11 cellular contexts compared by ENCODE assay signal in the genomic region with DNA sequence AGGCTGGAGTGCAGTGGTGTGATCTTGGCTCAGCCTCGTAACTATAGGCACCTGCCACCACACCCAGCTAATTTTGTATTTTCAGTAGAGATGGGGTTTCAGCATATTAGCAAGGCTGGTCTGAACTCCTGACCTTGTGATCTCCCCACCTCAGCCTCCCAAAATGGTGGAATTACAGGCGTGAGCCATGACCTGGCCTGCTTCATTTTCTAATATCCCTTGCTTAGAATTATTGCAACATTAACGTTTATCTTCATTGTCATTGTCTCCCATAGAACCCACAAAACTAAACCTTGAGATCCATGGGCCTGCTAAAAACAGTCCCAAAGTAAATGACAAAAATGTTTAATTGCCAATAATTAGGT. TPM values are rescaled to one million over a fixed set of nuclear protein-coding genes. Genes with fewer than 3 reads are reported as not detected.
DNase-seq lines count a peak whose midpoint lies in the region; ATAC-seq and TF ChIP-seq lines count a peak whose summit lies in the region.
"Had no signal": no experiment of that assay in that cellular context is flagged by ENCODE, and none has a peak within 500 bp of the region (broad histone marks: within the 10 kb centered on the region; RNA-seq: fewer than 3 reads in every experiment).

No MANE protein-coding gene starts in this region.

- no peak overlapping the region for H2AFZ ChIP-seq in mammary epithelial cell (ENCODE audit: low read depth, low read length)

- intact Hi-C loops in mammary epithelial cell (cut with micrococcal nuclease), result loop anchor here (1.0 kb wide), 1 partner anchor 96 kb away; no protein-coding TSS in a partner anchor

- no peaks in the 10 kb centered on the region for H3K27me3 ChIP-seq in mammary epithelial cell (ENCODE audit: insufficient read depth, low read length)
- H3K27me3 ChIP-seq: right lobe of liver, uterus had no signal

- H3K4me2 ChIP-seq in mammary epithelial cell (ENCODE audit: insufficient read depth, low read depth, low read length), result no peak overlapping the region

- peaks cover 35% of the 10 kb centered on the region for H3K36me3 ChIP-seq in mammary epithelial cell (ENCODE audit: insufficient read depth, low read length)
- H3K36me3 ChIP-seq: uterus had no signal

- no peaks in the 10 kb centered on the region for H3K9me3 ChIP-seq in mammary epithelial cell (replicated peaks; ENCODE audit: insufficient read depth, low read length)
- H3K9me3 ChIP-seq: right lobe of liver, uterus had no signal

- H3K36me3 Mint-ChIP-seq in T-cell, result peaks cover 47% of the 10 kb centered on the region

- peaks cover 32% of the 10 kb centered on the region for H3K79me2 ChIP-seq in mammary epithelial cell (ENCODE audit: insufficient read depth, low read length)

- CTCF ChIA-PET in mammary epithelial cell (lab: Charles Lee; ENCODE audit: low non-redundant PET), result no interaction called here
- CTCF ChIA-PET in T-cell (lab: Charles Lee), result interaction anchor here (0.6 to 5.7 kb wide), 9 partner anchors 9 to 216 kb away, joined by 4 to 81 read pairs (median 7); a partner anchor contains a TSS

- DNase-seq in activated CD4-positive, alpha-beta T cell treated with anti-CD3 and anti-CD28 coated beads for 48 hours, result peak; percentile 51
- DNase-seq in activated CD4-positive, alpha-beta T cell treated with anti-CD3 and anti-CD28 coated beads, Interleukin-2, amount 50 U/mL, for 4 hours, result no peak
- DNase-seq in NAMALWA (ENCODE audit: low spot score), result peak; percentile 71
- DNase-seq in mammary epithelial cell, result no peak
- DNase-seq in stimulated activated CD8-positive, alpha-beta memory T cell treated with anti-CD3 and anti-CD28 coated beads, Interleukin-4, amount 100 ng/mL, for 48 hours, result peak; percentile 63
- no peak for DNase-seq in NCI-H345 (lab: John Stamatoyannopoulos, UW)
- no peak for DNase-seq in pons (ENCODE audit: low spot score)
- DNase-seq in T-cell, result no peak
- DNase-seq: NCI-H1048, right lobe of liver, uterus had no signal

- WGBS in mammary epithelial cell (ENCODE audit: low coverage, missing lambda C conversion rate), result 29% methylated on average over 2 of the region's 3 CpGs

- ATAC-seq in T-cell (replicated peaks in 1 of 4), result no peak

- H3K27me3 Mint-ChIP-seq in T-cell, result no peaks in the 10 kb centered on the region

- POLR2A ChIA-PET in T-cell (lab: Charles Lee), result interaction anchor here (0.7 to 3.5 kb wide), 5 partner anchors 13 to 138 kb away, joined by 3 to 14 read pairs (median 6); a partner anchor contains a TSS

- no peak overlapping the region for H3K4me3 Mint-ChIP-seq in T-cell

- H3K27ac Mint-ChIP-seq in T-cell, result peak overlapping the region in 1 of 2 donors; percentile 74

- H3K27ac ChIP-seq in mammary epithelial cell (ENCODE audit: insufficient read depth, low read depth, low read length), result peak overlapping the region; percentile 26

- no peaks in the 10 kb centered on the region for H3K9me3 Mint-ChIP-seq in T-cell

- dilution Hi-C loops in mammary epithelial cell (cut with HindIII; ENCODE audit: low sequenced_read_pairs), result loop anchor here (5.0 to 10.0 kb wide), 3 partner anchors 37 to 140 kb away; a partner anchor contains a TSS

- TF ChIP-seq CTCF in mammary epithelial cell (conservative IDR thresholded peaks at IDR 0.05 in 1 of 2, IDR thresholded peaks at IDR 0.05 in 1 of 2; ENCODE audit: extremely low read depth in 1 of 2, insufficient read depth in 1 of 2, low read depth in 1 of 2, low read length in 2 of 2), result no peak

- H3K9ac ChIP-seq in mammary epithelial cell (ENCODE audit: insufficient read depth, low read length), result no peak overlapping the region

- no TSS peak for BruUV-seq in mammary epithelial cell (replicated peaks; lab: Mats Ljungman, UMichigan)

- no peaks in the 10 kb centered on the region for H3K4me1 ChIP-seq in mammary epithelial cell (ENCODE audit: insufficient read depth, low read length)

- peaks cover 50 to 55% (median 51%) of the 10 kb centered on the region in 3 donors for H3K4me1 Mint-ChIP-seq in T-cell

- no peak overlapping the region for H3K4me3 ChIP-seq in mammary epithelial cell (replicated peaks in 1 of 3; ENCODE audit: insufficient read depth in 1 of 3, low read depth in 2 of 3, low read length in 3 of 3)
- H3K4me3 ChIP-seq: right lobe of liver, uterus had no signal

- peaks cover 19% of the 10 kb centered on the region for H4K20me1 ChIP-seq in mammary epithelial cell (ENCODE audit: insufficient read depth, low read length)

- in situ Hi-C loops in mammary epithelial cell (cut with MboI; ENCODE audit: low sequenced_read_pairs in 2 of 2), result loop anchor here in 1 of 2 donors (25.0 kb wide), 1 partner anchor 98 kb away; no protein-coding TSS in a partner anchor

RNA-seq across cellular contexts. Expression of a gene that starts 6.1 kb away (rescaled TPM):
- total RNA-seq in mammary epithelial cell, result over 10,000 TPM in 1 of 2 donors, 1,000 to 10,000 TPM in 1; 7,332 to 17,769 TPM
- 9,911 TPM for polyA plus RNA-seq in mammary epithelial cell
- 7,532 TPM for polyA minus RNA-seq in mammary epithelial cell
- total RNA-seq in T-cell, result over 10,000 TPM; 14,142 to 15,123 (median 14,655) TPM

RNA-seq across cellular contexts. Expression of a gene that starts 53.2 kb away (rescaled TPM):
- total RNA-seq in mammary epithelial cell, result 10 to 100 TPM; 30.9 to 41.8 TPM
- 24.7 TPM for polyA plus RNA-seq in mammary epithelial cell
- 29.0 TPM for polyA minus RNA-seq in mammary epithelial cell
- total RNA-seq in T-cell, result 10 to 100 TPM; 55.0 to 80.4 (median 59.3) TPM

Comparison
In these comparisons a context has a peak if more than half of its experiments do, and no peak if none do; other contexts are left out.
1. DNase-seq: peak in activated CD4-positive, alpha-beta T cell treated with anti-CD3 and anti-CD28 coated beads for 48 hours (single experiment), NAMALWA (single experiment) and stimulated activated CD8-positive, alpha-beta memory T cell treated with anti-CD3 and anti-CD28 coated beads, Interleukin-4, amount 100 ng/mL, for 48 hours (single experiment); none in activated CD4-positive, alpha-beta T cell treated with anti-CD3 and anti-CD28 coated beads, Interleukin-2, amount 50 U/mL, for 4 hours (0 of 2), mammary epithelial cell (single experiment), NCI-H345 (single experiment), pons (single experiment) and T-cell (0 of 34).